In the genomic region with DNA sequence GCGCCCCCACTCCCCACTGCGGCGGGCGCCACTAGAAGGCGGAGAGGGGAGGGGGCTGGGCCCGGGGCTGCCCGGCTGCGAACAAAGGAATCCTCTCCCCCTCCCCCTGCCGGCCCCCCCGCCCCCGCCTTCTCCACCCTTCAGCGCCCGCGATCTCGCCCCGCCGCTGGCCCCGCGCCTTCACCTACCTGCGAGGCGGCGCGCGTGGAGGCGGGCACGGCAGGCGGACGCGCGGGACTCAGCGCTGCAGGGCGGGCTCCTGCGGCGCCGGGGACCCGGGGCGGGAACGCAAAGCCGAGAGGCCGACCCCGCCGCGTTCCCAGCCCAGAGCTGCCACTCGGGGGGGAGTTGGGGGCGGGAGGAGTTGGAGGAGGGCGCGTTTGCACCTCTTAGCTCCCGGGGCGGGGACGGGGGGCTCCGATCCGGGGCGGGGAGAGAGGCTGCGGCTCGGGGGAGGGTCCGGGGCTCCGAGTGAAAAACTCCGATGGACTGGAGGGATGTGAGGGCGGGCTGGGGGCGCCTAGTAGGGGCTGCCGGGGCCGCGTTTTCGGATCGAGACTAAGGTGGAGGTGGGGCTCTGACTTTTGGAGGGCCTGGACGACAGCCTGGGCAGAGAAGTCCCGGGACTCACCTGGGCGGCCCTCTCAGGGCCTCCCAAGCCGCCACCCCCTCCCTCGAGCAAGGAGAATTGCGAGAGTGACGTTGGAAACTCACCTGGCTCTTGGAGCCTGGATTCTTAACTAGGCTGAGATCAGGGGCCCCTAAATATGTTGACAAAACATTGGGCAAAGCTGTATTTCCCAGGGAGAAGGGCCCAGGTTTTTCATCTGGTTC, we compare ENCODE assay signal across 11 cellular contexts. TPM values are rescaled to one million over a fixed set of nuclear protein-coding genes. Genes with fewer than 3 reads are reported as not detected.
DNase-seq lines count a peak whose midpoint lies in the region; ATAC-seq and TF ChIP-seq lines count a peak whose summit lies in the region.
"Had no signal": no experiment of that assay in that cellular context is flagged by ENCODE, and none has a peak within 500 bp of the region (broad histone marks: within the 10 kb centered on the region; RNA-seq: fewer than 3 reads in every experiment).

FBN3 (minus strand) TSS at position 332 of the 834 bp plus-strand sequence. CDS start 2,112 bp downstream, outside the sequence.

- H3K4me1 ChIP-seq in BLaER1: peaks cover 17% of the 10 kb centered on the region
- H3K4me1 ChIP-seq in breast epithelium: peaks cover 0 to 1% of the 10 kb centered on the region in 2 donors

- 0 out of 2 replicates have a peak, but pooled peaks cover 27% of the 10 kb centered on the region for H4K20me1 ChIP-seq in BLaER1

- intact Hi-C loops in breast epithelium (cut with DNase I; ENCODE audit: low total_unique reads): no loop called here
- intact Hi-C loops in sciatic nerve (cut with DNase I): no loop called here

- H3K36me3 ChIP-seq in BLaER1 (no peaks in the 10 kb centered on the region), breast epithelium (no peaks in the 10 kb centered on the region)

- DNase-seq in GM19240 (ENCODE audit: insufficient read length, low spot score) (peak; percentile 0), breast epithelium (ENCODE audit: low spot score in 2 of 2) (no peak), sciatic nerve (ENCODE audit: low spot score) (no peak), AML-193 (lab: John Stamatoyannopoulos, UW) (no peak)
- peak in 2 of 10 donors; percentile 7 to 9 for DNase-seq in naive thymus-derived CD8-positive, alpha-beta T cell
- DNase-seq: EL had no signal

- H3K27ac ChIP-seq in BLaER1 (no peak within 1 kb of the TSS), breast epithelium (no peak within 1 kb of the TSS)

- H3K36me3 Mint-ChIP-seq in naive thymus-derived CD8-positive, alpha-beta T cell: peaks cover 0 to 4% (median 0%) of the 10 kb centered on the region in 3 donors

- ATAC-seq in naive thymus-derived CD8-positive, alpha-beta T cell: peak; percentile 61 to 64
- ATAC-seq in sciatic nerve (no peak), HG03280 (IDR thresholded peaks at IDR 0.05; ENCODE audit: unreplicated experiment) (no peak), HG02678 (IDR thresholded peaks at IDR 0.05; ENCODE audit: unreplicated experiment) (no peak)

- peak within 1 kb of the TSS; percentile 57 for H3K4me3 ChIP-seq in BLaER1
- H3K4me3 ChIP-seq in breast epithelium: peak within 1 kb of the TSS in 2 of 3 donors; percentile 48 to 66

- TF ChIP-seq POLR2A in breast epithelium (IDR thresholded peaks at IDR 0.05): no peak

- TF ChIP-seq CTCF in breast epithelium (IDR thresholded peaks at IDR 0.05): no peak

- H3K4me2 ChIP-seq in BLaER1: peak within 1 kb of the TSS; percentile 72

- peaks cover 26 to 81% (median 40%) of the 10 kb centered on the region in 5 donors for H3K27me3 Mint-ChIP-seq in naive thymus-derived CD8-positive, alpha-beta T cell

- POLR2A ChIA-PET in naive thymus-derived CD8-positive, alpha-beta T cell (lab: Charles Lee): interaction anchor here (0.6 kb wide), 1 partner anchor 262 kb away, joined by 4 read pairs; no protein-coding TSS in a partner anchor

- H3K27me3 ChIP-seq in BLaER1 (peaks cover 76% of the 10 kb centered on the region), breast epithelium (peaks cover 6 to 29% of the 10 kb centered on the region in 2 donors)

- peak within 1 kb of the TSS; percentile 50 to 82 (median 69) for H3K4me3 Mint-ChIP-seq in naive thymus-derived CD8-positive, alpha-beta T cell

- H3K9me3 ChIP-seq in BLaER1 (no peaks in the 10 kb centered on the region), breast epithelium (no peaks in the 10 kb centered on the region)

- peaks cover 0 to 16% (median 11%) of the 10 kb centered on the region in 4 donors for H3K4me1 Mint-ChIP-seq in naive thymus-derived CD8-positive, alpha-beta T cell

- H3K9me3 Mint-ChIP-seq in naive thymus-derived CD8-positive, alpha-beta T cell: no peaks in the 10 kb centered on the region

- H3K27ac Mint-ChIP-seq in naive thymus-derived CD8-positive, alpha-beta T cell: peak within 1 kb of the TSS in 1 of 10 donors; percentile 33

- H3K9ac ChIP-seq in BLaER1: no peak within 1 kb of the TSS

RNA-seq across cellular contexts. Expression of gene FBN3, which starts in this region (rescaled TPM):
- total RNA-seq in breast epithelium: 1 to 10 TPM in 1 of 3 donors, under 1 TPM in 1, not detected in 1; 0.66 to 7.9 TPM
- total RNA-seq in naive thymus-derived CD8-positive, alpha-beta T cell: not detected
- not detected for polyA plus RNA-seq in naive thymus-derived CD8-positive, alpha-beta T cell
- 0.85 TPM for total RNA-seq in sciatic nerve
- total RNA-seq: endothelial cell of umbilical vein, myocyte had no signal
- polyA plus RNA-seq: endothelial cell of umbilical vein had no signal

Comparison
In these comparisons a context has a peak if more than half of its experiments do, and no peak if none do; other contexts are left out.
1. Peak in ATAC-seq in naive thymus-derived CD8-positive, alpha-beta T cell; RNA of the gene not detected or under 1 TPM.